ENCODE assay signal across 1 cellular context in genomic region chr1:6627841-6628545, GRCh38.
TF ChIP-seq lines count a peak whose summit lies in the region.

No MANE protein-coding gene starts in this region.

TF ChIP-seq in WTC11, 78 proteins besides CTCF, POLR2A, EP300 and RAD21 (continued from another document):
- TF ChIP-seq MAX (CRISPR knock-in tag; IDR thresholded peaks at IDR 0.05), result no peak
- TF ChIP-seq TEAD1 (CRISPR knock-in tag; IDR thresholded peaks at IDR 0.05), result no peak
- TF ChIP-seq ZNF121 (CRISPR knock-in tag; IDR thresholded peaks at IDR 0.05), result no peak
- TF ChIP-seq, protein P1, sequence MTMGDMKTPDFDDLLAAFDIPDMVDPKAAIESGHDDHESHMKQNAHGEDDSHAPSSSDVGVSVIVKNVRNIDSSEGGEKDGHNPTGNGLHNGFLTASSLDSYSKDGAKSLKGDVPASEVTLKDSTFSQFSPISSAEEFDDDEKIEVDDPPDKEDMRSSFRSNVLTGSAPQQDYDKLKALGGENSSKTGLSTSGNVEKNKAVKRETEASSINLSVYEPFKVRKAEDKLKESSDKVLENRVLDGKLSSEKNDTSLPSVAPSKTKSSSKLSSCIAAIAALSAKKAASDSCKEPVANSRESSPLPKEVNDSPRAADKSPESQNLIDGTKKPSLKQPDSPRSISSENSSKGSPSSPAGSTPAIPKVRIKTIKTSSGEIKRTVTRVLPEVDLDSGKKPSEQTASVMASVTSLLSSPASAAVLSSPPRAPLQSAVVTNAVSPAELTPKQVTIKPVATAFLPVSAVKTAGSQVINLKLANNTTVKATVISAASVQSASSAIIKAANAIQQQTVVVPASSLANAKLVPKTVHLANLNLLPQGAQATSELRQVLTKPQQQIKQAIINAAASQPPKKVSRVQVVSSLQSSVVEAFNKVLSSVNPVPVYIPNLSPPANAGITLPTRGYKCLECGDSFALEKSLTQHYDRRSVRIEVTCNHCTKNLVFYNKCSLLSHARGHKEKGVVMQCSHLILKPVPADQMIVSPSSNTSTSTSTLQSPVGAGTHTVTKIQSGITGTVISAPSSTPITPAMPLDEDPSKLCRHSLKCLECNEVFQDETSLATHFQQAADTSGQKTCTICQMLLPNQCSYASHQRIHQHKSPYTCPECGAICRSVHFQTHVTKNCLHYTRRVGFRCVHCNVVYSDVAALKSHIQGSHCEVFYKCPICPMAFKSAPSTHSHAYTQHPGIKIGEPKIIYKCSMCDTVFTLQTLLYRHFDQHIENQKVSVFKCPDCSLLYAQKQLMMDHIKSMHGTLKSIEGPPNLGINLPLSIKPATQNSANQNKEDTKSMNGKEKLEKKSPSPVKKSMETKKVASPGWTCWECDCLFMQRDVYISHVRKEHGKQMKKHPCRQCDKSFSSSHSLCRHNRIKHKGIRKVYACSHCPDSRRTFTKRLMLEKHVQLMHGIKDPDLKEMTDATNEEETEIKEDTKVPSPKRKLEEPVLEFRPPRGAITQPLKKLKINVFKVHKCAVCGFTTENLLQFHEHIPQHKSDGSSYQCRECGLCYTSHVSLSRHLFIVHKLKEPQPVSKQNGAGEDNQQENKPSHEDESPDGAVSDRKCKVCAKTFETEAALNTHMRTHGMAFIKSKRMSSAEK (CRISPR knock-in tag; IDR thresholded peaks at IDR 0.05; ENCODE audit: borderline replicate concordance), result no peak
- TF ChIP-seq ZNF219 (CRISPR knock-in tag; IDR thresholded peaks at IDR 0.05; ENCODE audit: borderline replicate concordance), result no peak
- TF ChIP-seq TEAD4 (CRISPR knock-in tag; IDR thresholded peaks at IDR 0.05), result no peak
- TF ChIP-seq, protein P2, sequence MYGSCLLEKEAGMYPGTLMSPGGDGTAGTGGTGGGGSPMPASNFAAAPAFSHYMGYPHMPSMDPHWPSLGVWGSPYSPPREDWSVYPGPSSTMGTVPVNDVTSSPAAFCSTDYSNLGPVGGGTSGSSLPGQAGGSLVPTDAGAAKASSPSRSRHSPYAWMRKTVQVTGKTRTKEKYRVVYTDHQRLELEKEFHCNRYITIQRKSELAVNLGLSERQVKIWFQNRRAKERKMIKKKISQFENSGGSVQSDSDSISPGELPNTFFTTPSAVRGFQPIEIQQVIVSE (CRISPR knock-in tag; IDR thresholded peaks at IDR 0.05; ENCODE audit: borderline replicate concordance), result no peak
- TF ChIP-seq, protein P3, sequence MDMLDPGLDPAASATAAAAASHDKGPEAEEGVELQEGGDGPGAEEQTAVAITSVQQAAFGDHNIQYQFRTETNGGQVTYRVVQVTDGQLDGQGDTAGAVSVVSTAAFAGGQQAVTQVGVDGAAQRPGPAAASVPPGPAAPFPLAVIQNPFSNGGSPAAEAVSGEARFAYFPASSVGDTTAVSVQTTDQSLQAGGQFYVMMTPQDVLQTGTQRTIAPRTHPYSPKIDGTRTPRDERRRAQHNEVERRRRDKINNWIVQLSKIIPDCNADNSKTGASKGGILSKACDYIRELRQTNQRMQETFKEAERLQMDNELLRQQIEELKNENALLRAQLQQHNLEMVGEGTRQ (CRISPR knock-in tag; IDR thresholded peaks at IDR 0.05), result no peak
- TF ChIP-seq, protein P4, sequence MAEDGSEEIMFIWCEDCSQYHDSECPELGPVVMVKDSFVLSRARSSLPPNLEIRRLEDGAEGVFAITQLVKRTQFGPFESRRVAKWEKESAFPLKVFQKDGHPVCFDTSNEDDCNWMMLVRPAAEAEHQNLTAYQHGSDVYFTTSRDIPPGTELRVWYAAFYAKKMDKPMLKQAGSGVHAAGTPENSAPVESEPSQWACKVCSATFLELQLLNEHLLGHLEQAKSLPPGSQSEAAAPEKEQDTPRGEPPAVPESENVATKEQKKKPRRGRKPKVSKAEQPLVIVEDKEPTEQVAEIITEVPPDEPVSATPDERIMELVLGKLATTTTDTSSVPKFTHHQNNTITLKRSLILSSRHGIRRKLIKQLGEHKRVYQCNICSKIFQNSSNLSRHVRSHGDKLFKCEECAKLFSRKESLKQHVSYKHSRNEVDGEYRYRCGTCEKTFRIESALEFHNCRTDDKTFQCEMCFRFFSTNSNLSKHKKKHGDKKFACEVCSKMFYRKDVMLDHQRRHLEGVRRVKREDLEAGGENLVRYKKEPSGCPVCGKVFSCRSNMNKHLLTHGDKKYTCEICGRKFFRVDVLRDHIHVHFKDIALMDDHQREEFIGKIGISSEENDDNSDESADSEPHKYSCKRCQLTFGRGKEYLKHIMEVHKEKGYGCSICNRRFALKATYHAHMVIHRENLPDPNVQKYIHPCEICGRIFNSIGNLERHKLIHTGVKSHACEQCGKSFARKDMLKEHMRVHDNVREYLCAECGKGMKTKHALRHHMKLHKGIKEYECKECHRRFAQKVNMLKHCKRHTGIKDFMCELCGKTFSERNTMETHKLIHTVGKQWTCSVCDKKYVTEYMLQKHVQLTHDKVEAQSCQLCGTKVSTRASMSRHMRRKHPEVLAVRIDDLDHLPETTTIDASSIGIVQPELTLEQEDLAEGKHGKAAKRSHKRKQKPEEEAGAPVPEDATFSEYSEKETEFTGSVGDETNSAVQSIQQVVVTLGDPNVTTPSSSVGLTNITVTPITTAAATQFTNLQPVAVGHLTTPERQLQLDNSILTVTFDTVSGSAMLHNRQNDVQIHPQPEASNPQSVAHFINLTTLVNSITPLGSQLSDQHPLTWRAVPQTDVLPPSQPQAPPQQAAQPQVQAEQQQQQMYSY (CRISPR knock-in tag; IDR thresholded peaks at IDR 0.05), result no peak
- TF ChIP-seq NR1H2 (CRISPR knock-in tag; IDR thresholded peaks at IDR 0.05), result no peak
